9 cellular contexts compared by ENCODE assay signal in the genomic region with DNA sequence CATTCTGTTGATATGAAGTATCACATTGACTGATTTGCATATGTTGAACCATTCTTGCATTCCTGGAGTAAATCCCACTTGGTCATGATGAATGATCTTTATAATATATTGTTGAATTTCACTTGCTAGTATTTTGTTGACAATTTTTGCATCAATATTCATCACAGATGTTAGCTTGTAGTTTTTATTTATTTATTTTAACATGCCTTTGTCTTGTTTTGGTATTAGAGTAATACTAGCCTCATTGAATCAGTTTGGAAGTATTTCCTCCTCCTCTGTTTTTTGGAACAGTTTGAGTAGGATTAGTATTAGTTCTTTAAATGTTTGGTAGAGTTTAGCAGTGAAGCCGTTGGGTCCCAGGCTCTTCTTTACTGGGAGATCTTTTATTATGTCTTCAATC. TPM values are rescaled to one million over a fixed set of nuclear protein-coding genes. Genes with fewer than 3 reads are reported as not detected.
"Had no signal": no experiment of that assay in that cellular context is flagged by ENCODE, and none has a peak within 500 bp of the region (broad histone marks: within the 10 kb centered on the region; RNA-seq: fewer than 3 reads in every experiment).

No MANE protein-coding gene starts in this region.

- H3K4me3 ChIP-seq: GM23338, K562 had no signal

- FAIRE-seq: H1, H54, HTR-8/SVneo, K562 had no signal

- ATAC-seq: GM23338, K562 had no signal

- DNase-seq: H9, HCEC 1CT, IMR-90 had no signal

RNA-seq across cellular contexts. Expression of a gene that starts 13.9 kb away (rescaled TPM):
- total RNA-seq: GM23338, H1, H9, IMR-90 had no signal
- polyA plus RNA-seq: GM23338, H1, K562 had no signal

RNA-seq across cellular contexts. Expression of a gene that starts 45.3 kb away (rescaled TPM):
- total RNA-seq: GM23338, H1, H9, HT-29 had no signal
- polyA plus RNA-seq: GM23338, H1, K562 had no signal
